In genomic region chr19:2557093-2557440, GRCh38 we compare ENCODE assay signal across 1 cellular context.
TF ChIP-seq lines count a peak whose summit lies in the region.

No MANE protein-coding gene starts in this region.

TF ChIP-seq in H1, 55 proteins besides CTCF, POLR2A, EP300 and RAD21:
- no peak for TF ChIP-seq SIRT6 (IDR thresholded peaks at IDR 0.05; ENCODE audit: low read length)
- TF ChIP-seq TAF7 (optimal IDR thresholded peaks at IDR 0.05; ENCODE audit: borderline replicate concordance, low read depth, low read length): no peak
- TF ChIP-seq CBX8 (IDR thresholded peaks at IDR 0.05; ENCODE audit: borderline replicate concordance, low read depth, low read length): no peak
- no peak for TF ChIP-seq PHF8 (conservative IDR thresholded peaks at IDR 0.05; ENCODE audit: low read depth, low read length)
- no peak for TF ChIP-seq SIN3A (conservative IDR thresholded peaks at IDR 0.05 in 1 of 2, IDR thresholded peaks at IDR 0.05 in 1 of 2; ENCODE audit: low read depth in 1 of 2, low read length in 2 of 2)
- TF ChIP-seq BACH1 (IDR thresholded peaks at IDR 0.05; ENCODE audit: low read length): no peak
- TF ChIP-seq E2F6 (IDR thresholded peaks at IDR 0.05): no peak
- TF ChIP-seq GABPA (IDR thresholded peaks at IDR 0.05; ENCODE audit: borderline replicate concordance, insufficient read depth, low read length): no peak
- TF ChIP-seq CBX5 (IDR thresholded peaks at IDR 0.05; ENCODE audit: low read depth, low read length): no peak
- TF ChIP-seq ATF3 (IDR thresholded peaks at IDR 0.05; ENCODE audit: insufficient read depth, low read depth, low read length): no peak
- TF ChIP-seq NANOG (IDR thresholded peaks at IDR 0.05; ENCODE audit: insufficient read depth, low read depth, low read length, poor library complexity, severe bottlenecking): no peak
- no peak for TF ChIP-seq POLR2AphosphoS5 (IDR thresholded peaks at IDR 0.05; ENCODE audit: low read depth, low read length)
- TF ChIP-seq SAP30 (IDR thresholded peaks at IDR 0.05; ENCODE audit: insufficient read depth, insufficient replicate concordance, low read length): no peak
